10 cellular contexts compared by ENCODE assay signal in the genomic region with DNA sequence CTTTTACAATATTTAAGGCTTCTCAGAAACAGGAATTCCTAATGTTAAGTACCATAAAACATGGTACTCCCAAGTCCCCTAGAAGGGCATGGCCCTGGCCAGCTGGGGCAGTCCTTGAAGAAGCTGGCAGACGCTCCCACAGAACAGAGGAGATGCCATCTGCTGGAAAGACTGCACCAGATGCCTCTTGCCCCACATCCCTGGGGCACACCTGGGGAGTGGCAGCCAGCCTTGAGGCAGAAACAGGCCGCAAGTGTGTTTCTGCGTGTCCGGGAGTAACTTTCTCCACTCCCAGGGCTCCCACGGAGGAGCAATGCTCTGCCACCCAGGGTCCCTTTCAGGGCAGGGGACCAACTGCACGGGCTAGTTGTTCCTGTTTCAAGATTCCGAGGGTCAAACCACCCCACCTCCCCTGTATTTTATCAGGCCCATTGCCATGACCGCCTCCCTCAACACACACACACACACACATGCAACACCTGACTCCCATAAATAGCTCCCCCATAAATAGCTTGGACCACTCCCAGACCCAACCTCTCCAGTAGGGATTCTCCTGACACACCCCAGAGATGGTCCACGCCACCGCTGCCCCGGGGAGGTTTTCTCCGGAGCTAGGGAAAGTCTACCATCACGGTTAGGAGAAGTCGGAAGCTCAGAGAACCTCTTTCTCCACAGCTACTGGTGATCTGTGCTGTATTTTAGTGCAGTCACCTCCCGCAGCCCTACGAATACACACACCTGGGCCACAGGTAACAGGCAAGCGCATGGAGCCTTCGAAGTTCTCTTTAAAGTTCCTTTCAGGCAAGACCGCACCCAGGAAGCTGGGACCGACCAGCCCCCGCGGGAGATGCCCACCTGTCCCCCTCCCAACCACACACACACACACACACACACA. TPM values are rescaled to one million over a fixed set of nuclear protein-coding genes. Genes with fewer than 3 reads are reported as not detected.
DNase-seq lines count a peak whose midpoint lies in the region; ATAC-seq and TF ChIP-seq lines count a peak whose summit lies in the region.
"Had no signal": no experiment of that assay in that cellular context is flagged by ENCODE, and none has a peak within 500 bp of the region (broad histone marks: within the 10 kb centered on the region; RNA-seq: fewer than 3 reads in every experiment).

No MANE protein-coding gene starts in this region.

- H3K27ac ChIP-seq in left ventricle myocardium inferior (replicated peaks): no peak overlapping the region
- peak overlapping the region; percentile 75 for H3K27ac ChIP-seq in cingulate gyrus (ENCODE audit: low read depth, low read length)
- no peak overlapping the region for H3K27ac ChIP-seq in body of pancreas
- H3K27ac ChIP-seq: C4-2B had no signal

- H3K27ac Mint-ChIP-seq in activated T-cell treated with anti-CD3 and anti-CD28 coated beads, Interleukin-2, amount 50 U/mL, for 72 hours: no peak overlapping the region

- TF ChIP-seq CTCF in left ventricle myocardium inferior (IDR thresholded peaks at IDR 0.05; ENCODE audit: borderline replicate concordance) (no peak), body of pancreas (IDR thresholded peaks at IDR 0.05) (no peak)

- H3K4me1 Mint-ChIP-seq in activated T-cell treated with anti-CD3 and anti-CD28 coated beads, Interleukin-2, amount 50 U/mL, for 72 hours (ENCODE audit: low read depth): peaks cover 4% of the 10 kb centered on the region

- 65 to 66% methylated on average over 15 to 22 of the region's 22 CpGs for WGBS in body of pancreas, 2 donors

- ATAC-seq in Right ventricle myocardium superior (ENCODE audit: poor library complexity): no peak
- no peak for ATAC-seq in body of pancreas
- no peak for ATAC-seq in activated T-cell treated with anti-CD3 and anti-CD28 coated beads, Interleukin-2, amount 50 U/mL, for 72 hours (replicated peaks in 1 of 2)

- H3K4me1 ChIP-seq in left ventricle myocardium inferior (peaks cover 12% of the 10 kb centered on the region), body of pancreas (peaks cover 10% of the 10 kb centered on the region)

- peaks cover 67% of the 10 kb centered on the region for H3K27me3 ChIP-seq in left ventricle myocardium inferior (ENCODE audit: low read depth)
- H3K27me3 ChIP-seq in body of pancreas: peaks cover 0 to 10% of the 10 kb centered on the region in 2 donors

- intact Hi-C loops in left ventricle myocardium inferior (cut with micrococcal nuclease) (loop anchor here (5.0 to 10.0 kb wide), 2 partner anchors 175 to 693 kb away; no protein-coding TSS in a partner anchor), Right ventricle myocardium superior (cut with DNase I) (loop anchor here (5.0 to 10.0 kb wide), 2 partner anchors 150 to 693 kb away; no protein-coding TSS in a partner anchor), body of pancreas (cut with DNase I) (no loop called here)

- H3K27me3 Mint-ChIP-seq in activated T-cell treated with anti-CD3 and anti-CD28 coated beads, Interleukin-2, amount 50 U/mL, for 72 hours (ENCODE audit: low read depth): peaks cover 30% of the 10 kb centered on the region

- TF ChIP-seq POLR2A in body of pancreas (IDR thresholded peaks at IDR 0.05): no peak

- peak overlapping the region in 1 of 2 donors; percentile 22 for H3K4me3 Mint-ChIP-seq in activated T-cell treated with anti-CD3 and anti-CD28 coated beads, Interleukin-2, amount 50 U/mL, for 72 hours

- H3K9me3 ChIP-seq in left ventricle myocardium inferior (replicated peaks) (no peaks in the 10 kb centered on the region), body of pancreas (no peaks in the 10 kb centered on the region)

- H3K4me3 ChIP-seq in left ventricle myocardium inferior (peak overlapping the region; percentile 68), body of pancreas (no peak overlapping the region)

- H3K9me3 Mint-ChIP-seq in activated T-cell treated with anti-CD3 and anti-CD28 coated beads, Interleukin-2, amount 50 U/mL, for 72 hours: no peaks in the 10 kb centered on the region

- H3K36me3 ChIP-seq in left ventricle myocardium inferior (no peaks in the 10 kb centered on the region), body of pancreas (replicated peaks in 1 of 2; ENCODE audit: insufficient read depth in 1 of 2, low read depth in 2 of 2) (no peaks in the 10 kb centered on the region)

- DNase-seq in left ventricle myocardium inferior (no peak), Right ventricle myocardium superior (no peak), myocyte (ENCODE audit: low read depth) (peak; percentile 27), body of pancreas (no peak), DMS53 treated with DMSO at 0.1 percent for 48 hours (lab: John Stamatoyannopoulos, UW; ENCODE audit: unreplicated experiment) (no peak), T-helper 1 cell (no peak)
- no peak for DNase-seq in activated T-cell treated with anti-CD3 and anti-CD28 coated beads, Interleukin-2, amount 50 U/mL, for 72 hours
- DNase-seq: activated T-cell treated with anti-CD3 and anti-CD28 coated beads, Interleukin-2, amount 50 U/mL, for 1 hour had no signal

- H3K36me3 Mint-ChIP-seq in activated T-cell treated with anti-CD3 and anti-CD28 coated beads, Interleukin-2, amount 50 U/mL, for 72 hours (ENCODE audit: insufficient read depth in 2 of 2): no peaks in the 10 kb centered on the region

RNA-seq across cellular contexts. Expression of gene SPOCK1, which starts 1.5 kb away (rescaled TPM):
- total RNA-seq in left ventricle myocardium inferior (28.6 TPM), Right ventricle myocardium superior (19.6 TPM), myocyte (9.5 and 9.7 TPM in 2 replicates), body of pancreas (10 to 100 TPM; 22.4 to 30.6 TPM)
- polyA plus RNA-seq in myocyte (2012): 58.9 TPM
- total RNA-seq in activated T-cell treated with anti-CD3 and anti-CD28 coated beads, Interleukin-2, amount 50 U/mL, for 72 hours: not detected
